Comparison of ENCODE assay signal across 18 cellular contexts in genomic region chr6:108711831-108712230, GRCh38.
DNase-seq lines count a peak whose midpoint lies in the region; TF ChIP-seq lines count a peak whose summit lies in the region.
"Had no signal": no experiment of that assay in that cellular context is flagged by ENCODE, and none has a peak within 500 bp of the region (broad histone marks: within the 10 kb centered on the region; RNA-seq: fewer than 3 reads in every experiment).

No MANE protein-coding gene starts in this region.

- H2AFZ ChIP-seq in MM.1S (ENCODE audit: low read length) = no peak overlapping the region
- H2AFZ ChIP-seq: GM23338 had no signal

- peaks cover 3% of the 10 kb centered on the region for H3K27me3 Mint-ChIP-seq in activated naive CD8-positive, alpha-beta T cell treated with anti-CD3 and anti-CD28 coated beads for 36 hours
- H3K27me3 Mint-ChIP-seq: CD8-positive, alpha-beta memory T cell had no signal

- H3K27me3 ChIP-seq in adipocyte (replicated peaks; ENCODE audit: control insufficient read depth, insufficient read depth, low read length) = no peaks in the 10 kb centered on the region
- H3K27me3 ChIP-seq in MM.1S (replicated peaks; ENCODE audit: insufficient read depth, low read length) = no peaks in the 10 kb centered on the region
- H3K27me3 ChIP-seq: BE2C had no signal

- no peak for TF ChIP-seq CTCF in AG10803 (conservative IDR thresholded peaks at IDR 0.05; ENCODE audit: low read length)
- no peak for TF ChIP-seq CTCF in foreskin fibroblast (IDR thresholded peaks at IDR 0.05; ENCODE audit: low read depth, low read length)
- no peak for TF ChIP-seq CTCF in MM.1S (IDR thresholded peaks at IDR 0.05; ENCODE audit: low read length)

- H3K36me3 ChIP-seq in adipocyte (ENCODE audit: control insufficient read depth, insufficient read depth, low read length, severe bottlenecking) (no peaks in the 10 kb centered on the region), mesodermal cell (ENCODE audit: control insufficient read depth, insufficient read depth, low read length) (no peaks in the 10 kb centered on the region), MM.1S (replicated peaks; ENCODE audit: insufficient read depth, low read length) (no peaks in the 10 kb centered on the region)
- H3K36me3 ChIP-seq: BE2C had no signal

- peaks cover 2% of the 10 kb centered on the region for H3K9me3 Mint-ChIP-seq in activated naive CD8-positive, alpha-beta T cell treated with anti-CD3 and anti-CD28 coated beads for 36 hours
- H3K9me3 Mint-ChIP-seq: CD4-positive, CD25-positive, alpha-beta regulatory T cell; CD8-positive, alpha-beta memory T cell; GM23338 had no signal

- 79 to 90% methylated on average over 3 to 4 of the region's 5 CpGs for WGBS in mesodermal cell (ENCODE audit: insufficient coverage in 2 of 2), 2 experiments

- H3K4me3 ChIP-seq in AG10803 (ENCODE audit: low read length) (no peak overlapping the region), adipocyte (ENCODE audit: low read length) (no peak overlapping the region), mesodermal cell (ENCODE audit: extremely low read depth, insufficient read depth, low read length, poor library complexity, severe bottlenecking) (no peak overlapping the region), foreskin fibroblast (ENCODE audit: low read depth in 1 of 2, low read length in 2 of 2) (no peak overlapping the region), MM.1S (ENCODE audit: low read length) (no peak overlapping the region)
- H3K4me3 ChIP-seq: GM23338 had no signal

- H3K27ac Mint-ChIP-seq in activated naive CD8-positive, alpha-beta T cell treated with anti-CD3 and anti-CD28 coated beads for 36 hours = no peak overlapping the region
- H3K27ac Mint-ChIP-seq: CD4-positive, CD25-positive, alpha-beta regulatory T cell; GM23338 had no signal

- H3K27ac ChIP-seq in mesodermal cell (ENCODE audit: low read depth, low read length, severe bottlenecking) (peak overlapping the region; percentile 89), MM.1S (ENCODE audit: low read length) (no peak overlapping the region)
- H3K27ac ChIP-seq: HL-60 had no signal

- no peaks in the 10 kb centered on the region for H3K9me3 ChIP-seq in adipocyte (ENCODE audit: control insufficient read depth, low read length)
- H3K9me3 ChIP-seq in mesodermal cell (ENCODE audit: control insufficient read depth, low read length) = no peaks in the 10 kb centered on the region
- H3K9me3 ChIP-seq in MM.1S (replicated peaks; ENCODE audit: insufficient read depth, low read length) = no peaks in the 10 kb centered on the region
- H3K9me3 ChIP-seq: BE2C had no signal

- H3K9me2 ChIP-seq in MM.1S (replicated peaks; ENCODE audit: insufficient read depth, low read length) = no peaks in the 10 kb centered on the region

- no peaks in the 10 kb centered on the region for H4K20me1 ChIP-seq in MM.1S (ENCODE audit: insufficient read depth, low read length)

- no peak overlapping the region for H3K4me2 ChIP-seq in MM.1S (ENCODE audit: low read depth, low read length)
- H3K4me2 ChIP-seq: GM23338 had no signal

- H3K4me3 Mint-ChIP-seq in activated naive CD8-positive, alpha-beta T cell treated with anti-CD3 and anti-CD28 coated beads for 36 hours = no peak overlapping the region
- H3K4me3 Mint-ChIP-seq: CD4-positive, CD25-positive, alpha-beta regulatory T cell; CD8-positive, alpha-beta memory T cell; GM23338 had no signal

- H3F3A ChIP-seq in MM.1S (ENCODE audit: insufficient read depth, low read length) = no peaks in the 10 kb centered on the region

- H3K9ac ChIP-seq in adipocyte (ENCODE audit: low read length) = no peak overlapping the region
- H3K9ac ChIP-seq in MM.1S (ENCODE audit: low read length) = no peak overlapping the region

- peaks cover 10% of the 10 kb centered on the region for H3K4me1 Mint-ChIP-seq in activated naive CD8-positive, alpha-beta T cell treated with anti-CD3 and anti-CD28 coated beads for 36 hours

- H3K79me2 ChIP-seq in MM.1S (ENCODE audit: low read length) = no peaks in the 10 kb centered on the region

- DNase-seq in AG10803 (ENCODE audit: low read depth) (peak; percentile 46), adipocyte (ENCODE audit: low read depth) (peak; percentile 23), renal cortical epithelial cell (ENCODE audit: low read depth) (peak; percentile 26), foreskin fibroblast (no peak), MM.1S (no peak)
- DNase-seq in activated naive CD8-positive, alpha-beta T cell treated with anti-CD3 and anti-CD28 coated beads for 36 hours = no peak
- DNase-seq: BE2C; C1 segment of cervical spinal cord; CD4-positive, CD25-positive, alpha-beta regulatory T cell; CD8-positive, alpha-beta memory T cell; COR-L47; DMS 273 treated with DMSO at 0.1 percent for 48 hours; DMS53; DND-41; HCEC 1CT had no signal

- H3K36me3 Mint-ChIP-seq in activated naive CD8-positive, alpha-beta T cell treated with anti-CD3 and anti-CD28 coated beads for 36 hours = no peaks in the 10 kb centered on the region
- H3K36me3 Mint-ChIP-seq: CD4-positive, CD25-positive, alpha-beta regulatory T cell; CD8-positive, alpha-beta memory T cell had no signal

- H3K4me1 ChIP-seq in adipocyte (ENCODE audit: control insufficient read depth, insufficient read depth, low read length) = peaks cover 18% of the 10 kb centered on the region
- peaks cover 13% of the 10 kb centered on the region for H3K4me1 ChIP-seq in mesodermal cell (ENCODE audit: control insufficient read depth, insufficient read depth, low read length, poor library complexity, severe bottlenecking)
- H3K4me1 ChIP-seq in MM.1S (ENCODE audit: low read length) = peaks cover 5% of the 10 kb centered on the region
- H3K4me1 ChIP-seq: BE2C had no signal

Comparison
In these comparisons a context has a peak if more than half of its experiments do, and no peak if none do; other contexts are left out.
1. DNase-seq: peak in AG10803 (single experiment), adipocyte (single experiment) and renal cortical epithelial cell (single experiment); none in activated naive CD8-positive, alpha-beta T cell treated with anti-CD3 and anti-CD28 coated beads for 36 hours (single experiment), foreskin fibroblast (0 of 2) and MM.1S (single experiment).